15 cellular contexts compared by ENCODE assay signal in genomic region chr1:54137532-54138061, GRCh38. TPM values are rescaled to one million over a fixed set of nuclear protein-coding genes. Genes with fewer than 3 reads are reported as not detected.
DNase-seq lines count a peak whose midpoint lies in the region; ATAC-seq and TF ChIP-seq lines count a peak whose summit lies in the region.
"Had no signal": no experiment of that assay in that cellular context is flagged by ENCODE, and none has a peak within 500 bp of the region (broad histone marks: within the 10 kb centered on the region; RNA-seq: fewer than 3 reads in every experiment).

No MANE protein-coding gene starts in this region.

- H3K36me3 Mint-ChIP-seq in endodermal cell (ENCODE audit: low read depth) (no peaks in the 10 kb centered on the region), nephron progenitor cell (ENCODE audit: low read depth) (no peaks in the 10 kb centered on the region)
- H3K36me3 Mint-ChIP-seq: activated naive CD4-positive, alpha-beta T cell treated with anti-CD3 and anti-CD28 coated beads, Interleukin-2, amount 50 U/mL, for 24 hours had no signal

- H3K27me3 Mint-ChIP-seq in endodermal cell (ENCODE audit: insufficient read depth) (peaks cover 3% of the 10 kb centered on the region), nephron progenitor cell (ENCODE audit: low read depth, poor library complexity) (peaks cover 13% of the 10 kb centered on the region)
- H3K27me3 Mint-ChIP-seq: activated naive CD4-positive, alpha-beta T cell treated with anti-CD3 and anti-CD28 coated beads, Interleukin-2, amount 50 U/mL, for 24 hours had no signal

- no peak overlapping the region for H3K27ac ChIP-seq in endodermal cell (ENCODE audit: low read depth, low read length)
- H3K27ac ChIP-seq: BLaER1, HL-60, Peyer's patch, tibial nerve had no signal

- H3K4me3 ChIP-seq in NT2/D1 (ENCODE audit: insufficient read length, low read depth) (no peak overlapping the region), endodermal cell (ENCODE audit: low read length) (no peak overlapping the region)
- H3K4me3 ChIP-seq: BLaER1, Peyer's patch, tibial nerve had no signal

- H3K27ac Mint-ChIP-seq in endodermal cell (peak overlapping the region; percentile 44), nephron progenitor cell (peak overlapping the region; percentile 85)
- H3K27ac Mint-ChIP-seq: activated naive CD4-positive, alpha-beta T cell treated with anti-CD3 and anti-CD28 coated beads, Interleukin-2, amount 50 U/mL, for 24 hours had no signal

- no peaks in the 10 kb centered on the region for H3K36me3 ChIP-seq in NT2/D1 (ENCODE audit: insufficient read depth, insufficient read length, low read length)
- no peaks in the 10 kb centered on the region for H3K36me3 ChIP-seq in endodermal cell (ENCODE audit: control insufficient read depth, insufficient read depth, low read length)
- H3K36me3 ChIP-seq: BLaER1, Peyer's patch, tibial nerve had no signal

- H3K9me3 ChIP-seq in NT2/D1 (ENCODE audit: insufficient read depth, low read length) (no peaks in the 10 kb centered on the region), endodermal cell (ENCODE audit: control insufficient read depth, low read length) (no peaks in the 10 kb centered on the region)
- H3K9me3 ChIP-seq: BLaER1, Peyer's patch, tibial nerve had no signal

- intact Hi-C loops in left ventricle myocardium superior (cut with micrococcal nuclease): no loop called here

- DNase-seq in AG20443 (ENCODE audit: low spot score) (peak; percentile 56), NT2/D1 (ENCODE audit: low read depth, low spot score) (no peak), endodermal cell (no peak), nephron progenitor cell (peak; percentile 44), DMS79 (lab: John Stamatoyannopoulos, UW) (no peak), SIG-M5 treated with dmso at 0.1 percent for 504 hours (lab: John Stamatoyannopoulos, UW; ENCODE audit: unreplicated experiment) (no peak), left ventricle myocardium superior (no peak)
- DNase-seq: HCEC 1CT, NCI-H1694, Peyer's patch had no signal

- TF ChIP-seq CTCF in endodermal cell (conservative IDR thresholded peaks at IDR 0.05) (no peak), nephron progenitor cell (IDR thresholded peaks at IDR 0.05) (no peak)

- H3K27me3 ChIP-seq in NT2/D1 (ENCODE audit: insufficient read depth, insufficient read length) (no peaks in the 10 kb centered on the region), endodermal cell (ENCODE audit: control insufficient read depth, insufficient read depth, low read length, poor library complexity, severe bottlenecking) (no peaks in the 10 kb centered on the region)
- H3K27me3 ChIP-seq: BLaER1, Peyer's patch, tibial nerve had no signal

- H3K4me3 Mint-ChIP-seq in endodermal cell: no peak overlapping the region
- H3K4me3 Mint-ChIP-seq in nephron progenitor cell: peak overlapping the region; percentile 16
- H3K4me3 Mint-ChIP-seq: activated naive CD4-positive, alpha-beta T cell treated with anti-CD3 and anti-CD28 coated beads, Interleukin-2, amount 50 U/mL, for 24 hours had no signal

- peak overlapping the region; percentile 29 for H3K9ac ChIP-seq in NT2/D1 (ENCODE audit: insufficient read length, low read depth)
- no peak overlapping the region for H3K9ac ChIP-seq in endodermal cell (ENCODE audit: extremely low read depth, low read length, poor library complexity, severe bottlenecking)
- H3K9ac ChIP-seq: BLaER1 had no signal

- H3K4me1 Mint-ChIP-seq in endodermal cell: peaks cover 24% of the 10 kb centered on the region
- peaks cover 56% of the 10 kb centered on the region for H3K4me1 Mint-ChIP-seq in nephron progenitor cell
- H3K4me1 Mint-ChIP-seq: activated naive CD4-positive, alpha-beta T cell treated with anti-CD3 and anti-CD28 coated beads, Interleukin-2, amount 50 U/mL, for 24 hours had no signal

- H3K4me1 ChIP-seq in NT2/D1 (ENCODE audit: insufficient read depth, insufficient read length) (peaks cover 25% of the 10 kb centered on the region), endodermal cell (ENCODE audit: control insufficient read depth, insufficient read depth, low read length) (peaks cover 13% of the 10 kb centered on the region)
- H3K4me1 ChIP-seq: BLaER1, Peyer's patch had no signal

- H3K9me3 Mint-ChIP-seq in endodermal cell (no peaks in the 10 kb centered on the region), nephron progenitor cell (no peaks in the 10 kb centered on the region)
- H3K9me3 Mint-ChIP-seq: activated naive CD4-positive, alpha-beta T cell treated with anti-CD3 and anti-CD28 coated beads, Interleukin-2, amount 50 U/mL, for 24 hours had no signal

- WGBS in endodermal cell (ENCODE audit: insufficient coverage in 1 of 2, insufficient read length in 1 of 2), 2 experiments: 68 to 78% methylated on average over 4 to 10 of the region's 10 CpGs

- ATAC-seq in HG02884 (IDR thresholded peaks at IDR 0.05; ENCODE audit: unreplicated experiment): no peak
- ATAC-seq in left ventricle myocardium superior: no peak

RNA-seq across cellular contexts. Expression of gene CDCP2, which starts 15.2 kb away (rescaled TPM):
- total RNA-seq in endodermal cell: not detected
- not detected for polyA plus RNA-seq in endodermal cell (2013, experiment 1 of 2)
- polyA plus RNA-seq in endodermal cell (2013, experiment 2 of 2): not detected
- not detected for total RNA-seq in left ventricle myocardium superior
- total RNA-seq: Peyer's patch had no signal

Comparison
In these comparisons a context has a peak if more than half of its experiments do, and no peak if none do; other contexts are left out.
1. DNase-seq: peak in AG20443 (single experiment) and nephron progenitor cell (single experiment); none in NT2/D1 (single experiment), endodermal cell (single experiment), DMS79 (single experiment), SIG-M5 treated with dmso at 0.1 percent for 504 hours (single experiment) and left ventricle myocardium superior (single experiment).